Comparison of ENCODE assay signal across 13 cellular contexts in genomic region chr14:64117671-64118402, GRCh38.
DNase-seq lines count a peak whose midpoint lies in the region; ATAC-seq and TF ChIP-seq lines count a peak whose summit lies in the region.
"Had no signal": no experiment of that assay in that cellular context is flagged by ENCODE, and none has a peak within 500 bp of the region (broad histone marks: within the 10 kb centered on the region; RNA-seq: fewer than 3 reads in every experiment).

No MANE protein-coding gene starts in this region.

- no peak overlapping the region for H3K4ac ChIP-seq in IMR-90 (ENCODE audit: low read depth, low read length)

- no peak for TF ChIP-seq POLR2A in IMR-90 (IDR thresholded peaks at IDR 0.05; ENCODE audit: low read depth, low read length)
- no peak for TF ChIP-seq POLR2A in testis (IDR thresholded peaks at IDR 0.05)
- no peak for TF ChIP-seq POLR2A in lower leg skin (IDR thresholded peaks at IDR 0.05)

- ATAC-seq in IMR-90 (ENCODE audit: low read depth) (peak; percentile 32; the same call in 1 of the 2 replicates), left lobe of liver (peak; percentile 77)

- BruUV-seq in IMR-90 (replicated peaks; lab: Mats Ljungman, UMichigan), result no TSS peak

- no peak overlapping the region for H4K5ac ChIP-seq in IMR-90 (ENCODE audit: low read depth, low read length)

- H3K4me2 ChIP-seq in IMR-90 (ENCODE audit: low read depth, low read length), result no peak overlapping the region

- H3K27me3 ChIP-seq in IMR-90 (ENCODE audit: control insufficient read depth, insufficient read depth, low read length) (no peaks in the 10 kb centered on the region), testis (no peaks in the 10 kb centered on the region)

- H3K14ac ChIP-seq in IMR-90 (replicated peaks; ENCODE audit: low read depth, low read length), result no peak overlapping the region

- in situ Hi-C loops in IMR-90 (cut with MboI; ENCODE audit: low sequenced_read_pairs), result no loop called here

- no peak for TF ChIP-seq RAD21 in IMR-90 (IDR thresholded peaks at IDR 0.05; ENCODE audit: low read length)

- H3K9me3 ChIP-seq in IMR-90 (ENCODE audit: control insufficient read depth, insufficient read depth, low read length), result no peaks in the 10 kb centered on the region
- no peaks in the 10 kb centered on the region for H3K9me3 ChIP-seq in testis

- no peak overlapping the region for H2BK5ac ChIP-seq in IMR-90 (ENCODE audit: low read depth, low read length, poor library complexity, severe bottlenecking)

- H4K91ac ChIP-seq in IMR-90 (ENCODE audit: insufficient read depth, low read depth, low read length), result no peak overlapping the region

- no peak overlapping the region for H3K23ac ChIP-seq in IMR-90 (ENCODE audit: low read depth, low read length)

- intact Hi-C loops in IMR-90 (cut with micrococcal nuclease) (no loop called here), testis (cut with DNase I; ENCODE audit: low total_unique reads) (no loop called here), lower leg skin (cut with DNase I; ENCODE audit: low total_unique reads) (no loop called here)

- H3K18ac ChIP-seq in IMR-90 (ENCODE audit: low read depth, low read length), result no peak overlapping the region

- CTCF ChIA-PET in IMR-90 (lab: Yijun Ruan, JAX), result no interaction called here

- no peak overlapping the region for H2AK5ac ChIP-seq in IMR-90 (ENCODE audit: low read depth, low read length)

- H2AFZ ChIP-seq in IMR-90 (replicated peaks; ENCODE audit: low read length, poor library complexity), result no peak overlapping the region
- H2AFZ ChIP-seq: parathyroid adenoma had no signal

- H3K9me1 ChIP-seq in IMR-90 (ENCODE audit: insufficient read depth, low read length), result no peaks in the 10 kb centered on the region; the same call in 1 of the 2 replicates

- DNase-seq in IMR-90 (peak; percentile 28), choroid plexus epithelial cell (ENCODE audit: low read depth) (peak; percentile 7), left lobe of liver (ENCODE audit: low spot score) (peak; percentile 81), testis (peak; percentile 69), kidney glomerular epithelial cell (lab: John Stamatoyannopoulos, UW) (no peak), lower leg skin (ENCODE audit: low spot score in 2 of 2) (no peak), NCI-H2029 treated with DMSO at 0.1 percent for 48 hours (lab: John Stamatoyannopoulos, UW) (no peak)
- DNase-seq in effector CD8-positive, alpha-beta T cell (lab: John Stamatoyannopoulos, UW), result no peak
- DNase-seq: activated CD4-positive, alpha-beta T cell treated with anti-CD3 and anti-CD28 coated beads, Interleukin-2, amount 50 U/mL, for 48 hours; EL; NCI-H446 had no signal

- H2BK15ac ChIP-seq in IMR-90 (ENCODE audit: low read depth, low read length), result no peak overlapping the region

- H4K20me1 ChIP-seq in IMR-90 (ENCODE audit: insufficient read depth, low read length), result no peaks in the 10 kb centered on the region

- H4K8ac ChIP-seq in IMR-90 (ENCODE audit: low read depth in 2 of 2, low read length in 2 of 2), result no peak overlapping the region

- no peak overlapping the region for H2AK9ac ChIP-seq in IMR-90 (replicated peaks; ENCODE audit: low read depth, low read length, poor library complexity)

- no peak overlapping the region for H2BK120ac ChIP-seq in IMR-90 (ENCODE audit: low read depth, low read length)

- H3K4me3 ChIP-seq in IMR-90 (ENCODE audit: insufficient read depth, low read depth, low read length), result no peak overlapping the region
- H3K4me3 ChIP-seq in choroid plexus epithelial cell (ENCODE audit: low read depth, low read length), result no peak overlapping the region
- no peak overlapping the region for H3K4me3 ChIP-seq in testis
- no peak overlapping the region for H3K4me3 ChIP-seq in lower leg skin (ENCODE audit: low read depth, poor library complexity, severe bottlenecking)
- H3K4me3 ChIP-seq: SK-N-MC had no signal

- TF ChIP-seq CTCF in IMR-90 (conservative IDR thresholded peaks at IDR 0.05; ENCODE audit: low read depth, low read length), result no peak
- TF ChIP-seq CTCF in choroid plexus epithelial cell (conservative IDR thresholded peaks at IDR 0.05; ENCODE audit: low read depth, low read length), result no peak
- no peak for TF ChIP-seq CTCF in testis (IDR thresholded peaks at IDR 0.05)
- TF ChIP-seq CTCF in lower leg skin (IDR thresholded peaks at IDR 0.05), result no peak

- WGBS in IMR-90 (ENCODE audit: extremely low coverage in 2 of 2, insufficient read length in 1 of 2), 2 experiments, result 100% methylated on average over 2 of the region's 11 CpGs; no CpG with 5 or more reads in 1 of the 2 experiments
- 75% methylated on average over 11 of the region's 11 CpGs for WGBS in testis, 2 donors
- WGBS in lower leg skin, 2 donors, result 44 to 48% methylated on average over 11 of the region's 11 CpGs

- no peaks in the 10 kb centered on the region for H3K79me1 ChIP-seq in IMR-90 (ENCODE audit: low read depth in 1 of 2, low read length in 2 of 2)

- no peak overlapping the region for H3K56ac ChIP-seq in IMR-90 (ENCODE audit: extremely low read depth, insufficient read depth, low read length)

- H3K36me3 ChIP-seq in IMR-90 (ENCODE audit: control insufficient read depth, insufficient read depth, low read length) (no peaks in the 10 kb centered on the region), testis (ENCODE audit: low read depth, missing control alignments) (no peaks in the 10 kb centered on the region)

- POLR2A ChIA-PET in IMR-90 (lab: Charles Lee; ENCODE audit: unreplicated experiment), result no interaction called here

- H3K4me1 ChIP-seq in IMR-90 (ENCODE audit: control insufficient read depth, insufficient read depth, low read length) (peaks cover 1% of the 10 kb centered on the region; the same call in 1 of the 2 replicates), testis (peaks cover 14% of the 10 kb centered on the region)
- H3K4me1 ChIP-seq: parathyroid adenoma had no signal

- no peak overlapping the region for H3K9ac ChIP-seq in IMR-90 (ENCODE audit: low read depth, low read length)
- H3K9ac ChIP-seq: parathyroid adenoma had no signal

- no peak overlapping the region for H3K27ac ChIP-seq in IMR-90 (ENCODE audit: insufficient read depth, low read length)
- H3K27ac ChIP-seq in testis, result peak overlapping the region in 1 of 2 donors; percentile 38
- H3K27ac ChIP-seq: parathyroid adenoma, SK-N-MC had no signal

- dilution Hi-C loops in IMR-90 (cut with HindIII; ENCODE audit: low sequenced_read_pairs, unreplicated experiment), result no loop called here

- no peak overlapping the region for H2BK20ac ChIP-seq in IMR-90 (ENCODE audit: low read depth, low read length)

TF ChIP-seq in IMR-90, 13 proteins besides CTCF, POLR2A, EP300 and RAD21:
- no peak for TF ChIP-seq FOS (IDR thresholded peaks at IDR 0.05; ENCODE audit: low read depth, low read length)
- TF ChIP-seq CHD1 (IDR thresholded peaks at IDR 0.05; ENCODE audit: low read depth, low read length), result no peak
- TF ChIP-seq MXI1 (IDR thresholded peaks at IDR 0.05; ENCODE audit: borderline replicate concordance, low read depth, low read length), result no peak
- no peak for TF ChIP-seq USF2 (IDR thresholded peaks at IDR 0.05; ENCODE audit: low read depth, low read length)
- TF ChIP-seq MAFK (IDR thresholded peaks at IDR 0.05; ENCODE audit: low read depth, low read length), result no peak
- TF ChIP-seq RFX5 (IDR thresholded peaks at IDR 0.05; ENCODE audit: low read depth, low read length), result no peak
- TF ChIP-seq ELK1 (IDR thresholded peaks at IDR 0.05; ENCODE audit: borderline replicate concordance, low read depth, low read length), result no peak
- no peak for TF ChIP-seq BHLHE40 (IDR thresholded peaks at IDR 0.05; ENCODE audit: low read depth, low read length)
- TF ChIP-seq MAZ (IDR thresholded peaks at IDR 0.05; ENCODE audit: borderline replicate concordance, low read depth, low read length), result no peak
- no peak for TF ChIP-seq SMC3 (IDR thresholded peaks at IDR 0.05; ENCODE audit: low read depth, low read length)
- TF ChIP-seq NFE2L2 (IDR thresholded peaks at IDR 0.05; ENCODE audit: low read depth, low read length), result no peak
- no peak for TF ChIP-seq RCOR1 (IDR thresholded peaks at IDR 0.05; ENCODE audit: insufficient replicate concordance, low read length)
- TF ChIP-seq CEBPB (IDR thresholded peaks at IDR 0.05; ENCODE audit: low read depth, low read length), result no peak

Comparison
In these comparisons a context has a peak if more than half of its experiments do, and no peak if none do; other contexts are left out.
1. DNase-seq: peak in IMR-90 (single experiment), choroid plexus epithelial cell (single experiment), left lobe of liver (single experiment) and testis (single experiment); none in kidney glomerular epithelial cell (single experiment), lower leg skin (0 of 2), NCI-H2029 treated with DMSO at 0.1 percent for 48 hours (single experiment) and effector CD8-positive, alpha-beta T cell (single experiment).